21 cellular contexts compared by ENCODE assay signal in the genomic region with DNA sequence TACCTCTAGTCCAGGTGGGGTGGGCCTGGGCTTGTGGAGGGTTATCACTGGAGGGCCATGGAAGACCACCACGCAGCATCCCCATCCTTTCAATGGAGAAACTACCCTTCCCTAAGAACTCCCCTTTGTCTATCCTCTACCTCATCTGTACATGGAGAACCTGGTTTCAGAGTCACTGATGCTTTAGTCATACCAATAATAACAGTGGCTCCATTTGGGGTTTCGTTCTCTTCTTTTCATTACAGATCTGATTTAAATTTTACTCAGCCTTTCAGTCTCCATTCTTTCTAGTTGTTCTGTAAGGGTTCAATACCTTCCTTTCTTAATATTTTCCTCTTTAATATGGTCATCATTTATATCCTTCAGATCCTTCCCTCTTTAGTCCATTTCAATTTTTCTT.
"Had no signal": no experiment of that assay in that cellular context is flagged by ENCODE, and none has a peak within 500 bp of the region (broad histone marks: within the 10 kb centered on the region; RNA-seq: fewer than 3 reads in every experiment).

No MANE protein-coding gene starts in this region.

- H3K4me3 ChIP-seq: cardiac muscle cell had no signal

- H3K27ac Mint-ChIP-seq: activated naive CD4-positive, alpha-beta T cell treated with anti-CD3 and anti-CD28 coated beads for 36 hours; T-helper 17 cell had no signal

- H3K36me3 ChIP-seq: cardiac muscle cell had no signal

- H3K27me3 Mint-ChIP-seq: IgD-negative memory B cell, T-helper 17 cell had no signal

- H3K27ac ChIP-seq: brain microvascular endothelial cell, cardiac muscle cell had no signal

- FAIRE-seq: colon had no signal

- H3K4me1 Mint-ChIP-seq: IgD-negative memory B cell had no signal

- DNase-seq: activated CD4-positive, CD25-positive, alpha-beta regulatory T cell; activated gamma-delta T cell; activated naive CD4-positive, alpha-beta T cell treated with anti-CD3 and anti-CD28 coated beads for 36 hours; activated T-cell treated with anti-CD3 and anti-CD28 coated beads for 4 hours; brain microvascular endothelial cell; cerebellar nuclear complex; KG1; NCI-H1092 treated with DMSO at 0.1 percent for 48 hours; NCI-H1436; NCI-H1694 treated with DMSO at 0.1 percent for 48 hours; NCI-H2029 treated with DMSO at 0.1 percent for 48 hours; NCI-H345; NCI-H510A; NCI-H526 treated with DMSO at 0.1 percent for 48 hours; NCI-H82; SIG-M5; T-helper 17 cell; T-helper 9 cell had no signal

- ATAC-seq: T-helper 17 cell had no signal

- H3K27me3 ChIP-seq: brain microvascular endothelial cell, cardiac muscle cell had no signal

- H3K4me3 Mint-ChIP-seq: activated naive CD4-positive, alpha-beta T cell treated with anti-CD3 and anti-CD28 coated beads for 36 hours; IgD-negative memory B cell; T-helper 17 cell had no signal
